Comparison of ENCODE assay signal across 25 cellular contexts in genomic region chr13:114059428-114059827, GRCh38.
DNase-seq lines count a peak whose midpoint lies in the region; ATAC-seq and TF ChIP-seq lines count a peak whose summit lies in the region.
"Had no signal": no experiment of that assay in that cellular context is flagged by ENCODE, and none has a peak within 500 bp of the region (broad histone marks: within the 10 kb centered on the region; RNA-seq: fewer than 3 reads in every experiment).

No MANE protein-coding gene starts in this region.

- no peak for ATAC-seq in Right ventricle myocardium superior (ENCODE audit: poor library complexity)
- no peak for ATAC-seq in GM18870 (IDR thresholded peaks at IDR 0.05; ENCODE audit: unreplicated experiment)
- ATAC-seq: GM12878, GM23338, heart left ventricle, right lobe of liver had no signal

- CTCF ChIA-PET in activated CD4-positive, alpha-beta memory T cell treated with anti-CD3 and anti-CD28 coated beads for 36 hours (lab: Charles Lee): no interaction called here

- peak overlapping the region; percentile 47 for H3K27ac Mint-ChIP-seq in activated CD4-positive, alpha-beta memory T cell treated with anti-CD3 and anti-CD28 coated beads for 36 hours
- H3K27ac Mint-ChIP-seq in immature natural killer cell: peak overlapping the region in 5 of 6 donors; percentile 17 to 85 (median 76)
- H3K27ac Mint-ChIP-seq: activated T-helper 1 cell treated with anti-CD3 and anti-CD28 coated beads, Interleukin-12 subunit alpha, Interleukin-12 subunit beta, Interleukin-2, Interleukin-4 antibody, amounts not matched to agents 30 ng/mL and 10 ng/mL and 1 ng/mL, durations not matched to agents 14 hours and 24 hours and 36 hours had no signal

- no peaks in the 10 kb centered on the region for H3K9me3 ChIP-seq in right atrium auricular region
- H3K9me3 ChIP-seq in subcutaneous abdominal adipose tissue (ENCODE audit: control insufficient read depth in 5 of 5, low read length in 5 of 5): no peaks in the 10 kb centered on the region
- H3K9me3 ChIP-seq: adrenal gland, heart left ventricle, right lobe of liver, SJCRH30, tibial nerve had no signal

- POLR2A ChIA-PET in activated CD4-positive, alpha-beta memory T cell treated with anti-CD3 and anti-CD28 coated beads for 36 hours (lab: Charles Lee): no interaction called here

- H3K9me3 Mint-ChIP-seq in activated CD4-positive, alpha-beta memory T cell treated with anti-CD3 and anti-CD28 coated beads for 36 hours: no peaks in the 10 kb centered on the region
- peaks cover 0 to 3% (median 0%) of the 10 kb centered on the region in 6 donors for H3K9me3 Mint-ChIP-seq in immature natural killer cell
- H3K9me3 Mint-ChIP-seq: activated T-helper 1 cell treated with anti-CD3 and anti-CD28 coated beads, Interleukin-12 subunit alpha, Interleukin-12 subunit beta, Interleukin-2, Interleukin-4 antibody, amounts not matched to agents 30 ng/mL and 10 ng/mL and 1 ng/mL, durations not matched to agents 14 hours and 24 hours and 36 hours; GM23338 had no signal

- DNase-seq in Right ventricle myocardium superior: peak; percentile 40
- DNase-seq in right atrium auricular region (ENCODE audit: low spot score): no peak
- no peak for DNase-seq in activated CD4-positive, alpha-beta memory T cell treated with anti-CD3 and anti-CD28 coated beads for 36 hours
- no peak for DNase-seq in immature natural killer cell
- DNase-seq in NCI-H748 (lab: John Stamatoyannopoulos, UW; ENCODE audit: unreplicated experiment): no peak
- no peak for DNase-seq in NCI-H2227 treated with DMSO at 0.1 percent for 48 hours (lab: John Stamatoyannopoulos, UW)
- DNase-seq: adrenal gland; CD8-positive, alpha-beta memory T cell; dermis blood vessel endothelial cell; KG1; MV-4-11; NCI-H187; PC-9; right lobe of liver; SJCRH30; T-helper 2 cell had no signal

- H3K4me1 ChIP-seq in right atrium auricular region: peaks cover 0 to 42% of the 10 kb centered on the region in 2 donors
- peaks cover 22 to 69% (median 53%) of the 10 kb centered on the region in 5 donors for H3K4me1 ChIP-seq in subcutaneous abdominal adipose tissue (ENCODE audit: control insufficient read depth in 5 of 5, insufficient read depth in 5 of 5, low read length in 5 of 5)
- H3K4me1 ChIP-seq: right lobe of liver had no signal

- no peaks in the 10 kb centered on the region for H3K27me3 Mint-ChIP-seq in activated CD4-positive, alpha-beta memory T cell treated with anti-CD3 and anti-CD28 coated beads for 36 hours
- H3K27me3 Mint-ChIP-seq in immature natural killer cell (ENCODE audit: low read depth in 3 of 3): peaks cover 43 to 72% (median 51%) of the 10 kb centered on the region in 3 donors

- H3K9ac ChIP-seq in subcutaneous abdominal adipose tissue (ENCODE audit: low read length in 5 of 5): no peak overlapping the region

- H3K4me1 Mint-ChIP-seq in activated CD4-positive, alpha-beta memory T cell treated with anti-CD3 and anti-CD28 coated beads for 36 hours (ENCODE audit: low read depth): peaks cover 52% of the 10 kb centered on the region
- H3K4me1 Mint-ChIP-seq in immature natural killer cell: peaks cover 83 to 90% of the 10 kb centered on the region in 2 donors

- no peak for TF ChIP-seq CTCF in right atrium auricular region (IDR thresholded peaks at IDR 0.05)

- no peak overlapping the region for H3K4me3 Mint-ChIP-seq in activated CD4-positive, alpha-beta memory T cell treated with anti-CD3 and anti-CD28 coated beads for 36 hours
- peak overlapping the region in 3 of 5 donors; percentile 26 to 52 (median 47) for H3K4me3 Mint-ChIP-seq in immature natural killer cell
- H3K4me3 Mint-ChIP-seq: activated T-helper 1 cell treated with anti-CD3 and anti-CD28 coated beads, Interleukin-12 subunit alpha, Interleukin-12 subunit beta, Interleukin-2, Interleukin-4 antibody, amounts not matched to agents 30 ng/mL and 10 ng/mL and 1 ng/mL, durations not matched to agents 14 hours and 24 hours and 36 hours; GM23338 had no signal

- peaks cover 22% of the 10 kb centered on the region for H3K36me3 Mint-ChIP-seq in activated CD4-positive, alpha-beta memory T cell treated with anti-CD3 and anti-CD28 coated beads for 36 hours
- H3K36me3 Mint-ChIP-seq in immature natural killer cell: peaks cover 0 to 7% (median 3%) of the 10 kb centered on the region in 3 donors

- H3K27ac ChIP-seq in right atrium auricular region: no peak overlapping the region
- H3K27ac ChIP-seq in subcutaneous abdominal adipose tissue (ENCODE audit: low read depth, low read length): peak overlapping the region; percentile 50
- H3K27ac ChIP-seq: adrenal gland, cardiac muscle cell, PC-9, right lobe of liver, SJCRH30, VCaP had no signal

- H3K36me3 ChIP-seq in right atrium auricular region: no peaks in the 10 kb centered on the region
- H3K36me3 ChIP-seq in subcutaneous abdominal adipose tissue (ENCODE audit: control insufficient read depth in 5 of 5, insufficient read depth in 5 of 5, low read length in 5 of 5): peaks cover 0 to 21% (median 16%) of the 10 kb centered on the region in 5 donors
- H3K36me3 ChIP-seq: adrenal gland, cardiac muscle cell, right lobe of liver, SJCRH30 had no signal

- H3K27me3 ChIP-seq in right atrium auricular region: no peaks in the 10 kb centered on the region
- no peaks in the 10 kb centered on the region for H3K27me3 ChIP-seq in subcutaneous abdominal adipose tissue (ENCODE audit: control insufficient read depth in 5 of 5, insufficient read depth in 4 of 5, low read length in 5 of 5)
- H3K27me3 ChIP-seq: adrenal gland, cardiac muscle cell, heart left ventricle, right lobe of liver, SJCRH30, tibial nerve had no signal

- no peak overlapping the region for H3K4me3 ChIP-seq in right atrium auricular region
- no peak overlapping the region for H3K4me3 ChIP-seq in subcutaneous abdominal adipose tissue (ENCODE audit: low read depth in 1 of 5, low read length in 5 of 5)
- H3K4me3 ChIP-seq: adrenal gland, cardiac muscle cell, GM12878, GM23338, heart left ventricle, PC-9, right lobe of liver, SJCRH30 had no signal

- intact Hi-C loops in Right ventricle myocardium superior (cut with DNase I): no loop called here
- intact Hi-C loops in activated CD4-positive, alpha-beta memory T cell treated with anti-CD3 and anti-CD28 coated beads for 36 hours (cut with micrococcal nuclease): no loop called here
